ENCODE assay signal across 8 cellular contexts in the genomic region with DNA sequence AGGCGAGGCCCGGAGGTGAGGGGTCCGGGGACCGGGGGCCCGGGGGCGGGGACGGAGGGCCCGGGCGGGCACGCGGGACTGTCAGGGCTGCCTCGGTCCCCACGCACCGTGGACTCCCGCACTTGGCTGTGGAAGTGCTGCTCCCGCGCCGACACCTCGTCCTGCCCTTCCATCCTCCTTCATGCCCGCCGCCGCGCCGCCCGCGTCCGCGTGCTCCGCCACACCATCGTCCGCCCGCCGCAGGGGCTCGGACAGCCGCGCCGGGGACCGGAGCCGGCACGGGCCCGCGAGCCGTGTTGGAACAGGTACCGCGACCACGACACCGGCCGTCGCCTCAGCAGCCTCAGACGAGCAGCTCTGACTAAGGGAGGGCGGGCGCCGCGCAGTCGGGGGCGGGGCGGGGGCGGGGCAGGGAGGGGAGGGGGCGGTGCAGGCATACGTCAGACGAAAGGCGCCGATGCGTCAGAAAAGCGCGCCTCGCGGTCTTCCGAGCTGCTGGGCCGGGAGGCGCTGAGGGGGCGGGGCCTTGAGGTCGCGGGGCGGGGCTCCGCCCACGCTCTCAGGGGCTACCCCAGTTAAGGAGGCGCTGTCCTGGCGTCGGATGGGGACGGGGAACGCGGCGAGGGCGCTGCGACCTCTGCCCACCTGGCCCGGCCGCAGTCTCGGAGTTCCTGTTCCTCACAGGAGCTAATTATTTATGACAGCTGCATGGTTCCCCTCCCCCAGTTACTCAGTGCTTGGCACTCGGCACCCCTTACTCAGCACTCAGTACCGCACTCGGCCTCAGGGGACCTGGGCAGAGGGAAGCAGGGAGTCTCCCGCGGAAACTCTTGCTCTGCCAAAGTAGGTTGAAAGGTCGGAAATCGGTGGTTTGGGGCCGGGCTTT. TPM values are rescaled to one million over a fixed set of nuclear protein-coding genes. Genes with fewer than 3 reads are reported as not detected.
DNase-seq lines count a peak whose midpoint lies in the region; ATAC-seq and TF ChIP-seq lines count a peak whose summit lies in the region.

A gene with protein sequence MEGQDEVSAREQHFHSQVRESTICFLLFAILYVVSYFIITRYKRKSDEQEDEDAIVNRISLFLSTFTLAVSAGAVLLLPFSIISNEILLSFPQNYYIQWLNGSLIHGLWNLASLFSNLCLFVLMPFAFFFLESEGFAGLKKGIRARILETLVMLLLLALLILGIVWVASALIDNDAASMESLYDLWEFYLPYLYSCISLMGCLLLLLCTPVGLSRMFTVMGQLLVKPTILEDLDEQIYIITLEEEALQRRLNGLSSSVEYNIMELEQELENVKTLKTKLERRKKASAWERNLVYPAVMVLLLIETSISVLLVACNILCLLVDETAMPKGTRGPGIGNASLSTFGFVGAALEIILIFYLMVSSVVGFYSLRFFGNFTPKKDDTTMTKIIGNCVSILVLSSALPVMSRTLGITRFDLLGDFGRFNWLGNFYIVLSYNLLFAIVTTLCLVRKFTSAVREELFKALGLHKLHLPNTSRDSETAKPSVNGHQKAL (minus strand): TSS at position 363 of the 886 bp plus-strand sequence. CDS start 190 bp downstream, at position 173.

- H3K79me2 ChIP-seq in mammary epithelial cell (ENCODE audit: insufficient read depth, low read length) (peaks cover 38% of the 10 kb centered on the region), smooth muscle cell (ENCODE audit: low read depth) (peaks cover 37% of the 10 kb centered on the region)

- intact Hi-C loops in mammary epithelial cell (cut with micrococcal nuclease), result loop anchor here (1.0 to 5.0 kb wide), 2 partner anchors 46 to 58 kb away; no protein-coding TSS in a partner anchor

- dilution Hi-C loops in mammary epithelial cell (cut with HindIII; ENCODE audit: low sequenced_read_pairs), result no loop called here

- ATAC-seq in GM18870 (IDR thresholded peaks at IDR 0.05; ENCODE audit: unreplicated experiment) (peak; percentile 57), HG03135 (IDR thresholded peaks at IDR 0.05; ENCODE audit: unreplicated experiment) (peak; percentile 79)

- in situ Hi-C loops in mammary epithelial cell (cut with MboI; ENCODE audit: low sequenced_read_pairs in 2 of 2), result no loop called here

- no peaks in the 10 kb centered on the region for H3F3A ChIP-seq in smooth muscle cell (ENCODE audit: low read depth)

- peak within 1 kb of the TSS; percentile 94 for H2AFZ ChIP-seq in mammary epithelial cell (ENCODE audit: low read depth, low read length)
- H2AFZ ChIP-seq in smooth muscle cell (ENCODE audit: low read depth), result peak within 1 kb of the TSS; percentile 98

- POLR2A ChIA-PET in AG04449 (lab: Yijun Ruan, JAX), result interaction anchor here (0.5 to 0.8 kb wide), 3 partner anchors 38 to 124 kb away, joined by 3 to 6 read pairs (median 3); no protein-coding TSS in a partner anchor

- DNase-seq in AG04449 (ENCODE audit: low read depth, low spot score), result peak; percentile 46
- DNase-seq in NCI-H2196 treated with DMSO at 0.1 percent for 48 hours (lab: John Stamatoyannopoulos, UW; ENCODE audit: unreplicated experiment), result peak; percentile 56
- peak; percentile 92 for DNase-seq in WERI-Rb-1
- DNase-seq in mammary epithelial cell, result peak; percentile 90
- peak; percentile 98 for DNase-seq in iPS-NIHi11 (ENCODE audit: low spot score)
- peak; percentile 88 for DNase-seq in smooth muscle cell (lab: John Stamatoyannopoulos, UW; ENCODE audit: unreplicated experiment)

- WGBS in mammary epithelial cell (ENCODE audit: low coverage, missing lambda C conversion rate), result 0% methylated on average over 5 of the region's 97 CpGs
- 1% methylated on average over 35 of the region's 97 CpGs for WGBS in smooth muscle cell (ENCODE audit: low lambda C conversion rate)

- peak within 1 kb of the TSS; percentile 85 for H3K9ac ChIP-seq in mammary epithelial cell (ENCODE audit: insufficient read depth, low read length)
- H3K9ac ChIP-seq in smooth muscle cell (ENCODE audit: low read depth), result peak within 1 kb of the TSS; percentile 68

- H3K4me3 ChIP-seq in AG04449 (ENCODE audit: low read depth, low read length), result peak within 1 kb of the TSS; percentile 87
- peak within 1 kb of the TSS; percentile 91 for H3K4me3 ChIP-seq in WERI-Rb-1 (ENCODE audit: low read depth, low read length)
- H3K4me3 ChIP-seq in mammary epithelial cell (replicated peaks in 1 of 3; ENCODE audit: insufficient read depth in 1 of 3, low read depth in 2 of 3, low read length in 3 of 3), result peak within 1 kb of the TSS; percentile 79 to 90 (median 90)
- H3K4me3 ChIP-seq in smooth muscle cell, result peak within 1 kb of the TSS; percentile 69

- H3K4me1 ChIP-seq in mammary epithelial cell (ENCODE audit: insufficient read depth, low read length), result peaks cover 13% of the 10 kb centered on the region
- H3K4me1 ChIP-seq in smooth muscle cell (ENCODE audit: low read depth), result peaks cover 9% of the 10 kb centered on the region

- H3K27ac ChIP-seq in WERI-Rb-1, result peak within 1 kb of the TSS; percentile 87
- peak within 1 kb of the TSS; percentile 85 for H3K27ac ChIP-seq in mammary epithelial cell (ENCODE audit: insufficient read depth, low read depth, low read length)
- peak within 1 kb of the TSS; percentile 47 for H3K27ac ChIP-seq in smooth muscle cell (ENCODE audit: low read depth)

- peak; percentile 33 for TF ChIP-seq CTCF in AG04449 (IDR thresholded peaks at IDR 0.05; ENCODE audit: insufficient read depth, low read length, missing control alignments)
- peak; percentile 32; the same call in 1 of the 2 replicates for TF ChIP-seq CTCF in WERI-Rb-1 (IDR thresholded peaks at IDR 0.05; ENCODE audit: low read depth, low read length)
- TF ChIP-seq CTCF in mammary epithelial cell (conservative IDR thresholded peaks at IDR 0.05 in 1 of 2, IDR thresholded peaks at IDR 0.05 in 1 of 2; ENCODE audit: extremely low read depth in 1 of 2, insufficient read depth in 1 of 2, low read depth in 1 of 2, low read length in 2 of 2), result peak; percentile 58 to 65
- TF ChIP-seq CTCF in smooth muscle cell (IDR thresholded peaks at IDR 0.05; ENCODE audit: borderline replicate concordance, insufficient read depth, poor library complexity, severe bottlenecking), result peak; percentile 27

- H3K36me3 ChIP-seq in WERI-Rb-1 (no peaks in the 10 kb centered on the region), mammary epithelial cell (ENCODE audit: insufficient read depth, low read length) (no peaks in the 10 kb centered on the region), smooth muscle cell (ENCODE audit: low read depth) (no peaks in the 10 kb centered on the region)

- H3K27me3 ChIP-seq in WERI-Rb-1 (ENCODE audit: insufficient read depth, low read depth, severe bottlenecking) (no peaks in the 10 kb centered on the region), mammary epithelial cell (ENCODE audit: insufficient read depth, low read length) (peaks cover 2% of the 10 kb centered on the region), smooth muscle cell (ENCODE audit: low read depth) (no peaks in the 10 kb centered on the region)

- no TSS peak for BruUV-seq in mammary epithelial cell (replicated peaks; lab: Mats Ljungman, UMichigan)

- H3K9me3 ChIP-seq in WERI-Rb-1 (ENCODE audit: severe bottlenecking) (no peaks in the 10 kb centered on the region), mammary epithelial cell (replicated peaks; ENCODE audit: insufficient read depth, low read length) (no peaks in the 10 kb centered on the region), smooth muscle cell (replicated peaks; ENCODE audit: low read depth) (no peaks in the 10 kb centered on the region)

- CTCF ChIA-PET in AG04449 (lab: Yijun Ruan, JAX), result interaction anchor here (0.8 to 1.7 kb wide), 6 partner anchors 8 to 381 kb away, joined by 3 to 13 read pairs (median 4); a partner anchor contains a TSS
- CTCF ChIA-PET in mammary epithelial cell (lab: Charles Lee; ENCODE audit: low non-redundant PET), result interaction anchor here (0.6 to 0.7 kb wide), 3 partner anchors 59 to 226 kb away, joined by 3 to 8 read pairs (median 7); no protein-coding TSS in a partner anchor

- H3K4me2 ChIP-seq in mammary epithelial cell (ENCODE audit: insufficient read depth, low read depth, low read length) (peak within 1 kb of the TSS; percentile 89), smooth muscle cell (peak within 1 kb of the TSS; percentile 93)

- H4K20me1 ChIP-seq in mammary epithelial cell (ENCODE audit: insufficient read depth, low read length) (no peaks in the 10 kb centered on the region), smooth muscle cell (ENCODE audit: low read depth) (peaks cover 8% of the 10 kb centered on the region)

RNA-seq across cellular contexts. Expression of the gene that starts here (rescaled TPM):
- total RNA-seq in mammary epithelial cell (10 to 100 TPM; 63.7 to 65.6 TPM), smooth muscle cell (30.3 and 36.6 TPM in 2 replicates)
- polyA plus RNA-seq in mammary epithelial cell (24.1 TPM), smooth muscle cell (9.7 and 13.0 TPM in 2 replicates)
- 85.6 TPM for polyA minus RNA-seq in mammary epithelial cell

Comparison
In these comparisons a context has a peak if more than half of its experiments do, and no peak if none do; other contexts are left out.
1. Peak in every context shown above with its lines: DNase-seq, ATAC-seq, H3K4me3 ChIP-seq and H3K27ac ChIP-seq.
2. DNase-seq: peak in every context shown above with its lines; median percentile 98 in iPS-NIHi11; 92 in WERI-Rb-1; 90 in mammary epithelial cell; 88 in smooth muscle cell; 56 in NCI-H2196 treated with DMSO at 0.1 percent for 48 hours; 46 in AG04449.